ENCODE assay signal across 8 cellular contexts in the genomic region with DNA sequence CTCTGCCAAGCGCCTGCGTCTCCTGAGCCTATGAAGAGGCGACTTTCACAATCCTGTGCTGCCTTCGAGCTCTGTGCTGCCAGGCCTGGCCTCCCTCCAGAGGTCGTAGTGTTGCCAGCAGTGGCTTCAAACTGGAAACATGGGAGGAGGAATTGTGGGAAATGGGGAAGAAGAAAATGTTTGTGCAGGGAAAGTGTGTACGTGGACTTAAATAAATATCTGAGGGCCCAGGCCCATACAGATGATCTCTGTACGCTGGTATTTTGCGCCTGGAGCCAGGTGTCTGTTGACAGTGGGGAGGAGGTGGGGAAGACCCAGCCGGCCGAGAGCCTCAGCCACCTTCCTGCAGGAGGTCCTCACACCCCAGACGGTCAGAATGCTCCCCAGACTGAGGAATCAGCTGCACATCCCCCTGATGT. TPM values are rescaled to one million over a fixed set of nuclear protein-coding genes. Genes with fewer than 3 reads are reported as not detected.
A peak's percentile ranks its signal among the peaks of the same experiment; 100 is the strongest.
DNase-seq lines count a peak whose midpoint lies in the region; ATAC-seq, FAIRE-seq and TF ChIP-seq lines count a peak whose summit lies in the region.

No MANE protein-coding gene starts in this region.

- no peak for FAIRE-seq in frontal cortex (lab: Jason Lieb, UNC)

- CTCF ChIA-PET in WTC11 (lab: Charles Lee) = interaction anchor here (1.0 to 3.6 kb wide), 8 partner anchors 10 to 105 kb away, joined by 3 to 14 read pairs (median 4); no protein-coding TSS in a partner anchor

- H3K4me1 Mint-ChIP-seq in WTC11 = peaks cover 29% of the 10 kb centered on the region
- H3K4me1 Mint-ChIP-seq in osteocyte (ENCODE audit: unreplicated experiment) = peaks cover 74% of the 10 kb centered on the region

- no peak for TF ChIP-seq CTCF in WTC11 (IDR thresholded peaks at IDR 0.05)
- peak; percentile 14 for TF ChIP-seq CTCF in fibroblast of villous mesenchyme (IDR thresholded peaks at IDR 0.05; ENCODE audit: insufficient read depth, low read depth, low read length)
- TF ChIP-seq CTCF in osteocyte (IDR thresholded peaks at IDR 0.05) = no peak

- no peaks in the 10 kb centered on the region for H3K9me3 Mint-ChIP-seq in WTC11
- H3K9me3 Mint-ChIP-seq in osteocyte (ENCODE audit: unreplicated experiment) = no peaks in the 10 kb centered on the region

- H3K4me3 ChIP-seq in fibroblast of villous mesenchyme (ENCODE audit: low read depth, low read length) = no peak overlapping the region

- DNase-seq in GM03348 (ENCODE audit: low spot score) (peak; percentile 74), WTC11 (ENCODE audit: low spot score) (no peak), fibroblast of villous mesenchyme (ENCODE audit: low read depth) (peak; percentile 91), osteocyte (ENCODE audit: extremely low spot score, unreplicated experiment) (no peak), frontal cortex (ENCODE audit: low spot score in 2 of 2) (no peak)
- no peak for DNase-seq in effector CD4-positive, alpha-beta T cell

- ATAC-seq in WTC11 (peak; percentile 62), HG03196 (IDR thresholded peaks at IDR 0.05; ENCODE audit: unreplicated experiment) (no peak), GM18511 (IDR thresholded peaks at IDR 0.05; ENCODE audit: unreplicated experiment) (no peak)

- POLR2A ChIA-PET in WTC11 (lab: Charles Lee) = interaction anchor here (0.6 to 0.8 kb wide), 2 partner anchors 12 to 64 kb away, joined by 3 to 6 read pairs; no protein-coding TSS in a partner anchor

- H3K4me3 Mint-ChIP-seq in WTC11 = no peak overlapping the region
- no peak overlapping the region for H3K4me3 Mint-ChIP-seq in osteocyte (ENCODE audit: unreplicated experiment)

- no peaks in the 10 kb centered on the region for H3K36me3 Mint-ChIP-seq in WTC11
- peaks cover 35% of the 10 kb centered on the region for H3K36me3 Mint-ChIP-seq in osteocyte (ENCODE audit: unreplicated experiment)

- peaks cover 26% of the 10 kb centered on the region for H3K27me3 Mint-ChIP-seq in WTC11 (ENCODE audit: low read depth)
- no peaks in the 10 kb centered on the region for H3K27me3 Mint-ChIP-seq in osteocyte (ENCODE audit: unreplicated experiment)

- H3K27ac Mint-ChIP-seq in WTC11 (no peak overlapping the region), osteocyte (ENCODE audit: unreplicated experiment) (peak overlapping the region; percentile 98)

TF ChIP-seq in WTC11, 78 proteins besides CTCF, POLR2A, EP300 and RAD21:
- TF ChIP-seq IRF1 (CRISPR knock-in tag; IDR thresholded peaks at IDR 0.05) = no peak
- TF ChIP-seq GABPB1 (CRISPR knock-in tag; IDR thresholded peaks at IDR 0.05) = peak; percentile 75

RNA-seq across cellular contexts. Expression of gene ZBTB38, which starts 44.6 kb away (rescaled TPM):
- total RNA-seq in WTC11 (2021) = 10.5 to 12.3 TPM (median 11.6 TPM) in 3 replicates
- total RNA-seq in fibroblast of villous mesenchyme = 210 and 326 TPM in 2 replicates
- total RNA-seq in osteocyte = 41.8 and 43.9 TPM in 2 replicates
- 149 TPM for total RNA-seq in frontal cortex

Comparison
In these comparisons a context has a peak if more than half of its experiments do, and no peak if none do; other contexts are left out.
1. DNase-seq: peak in GM03348 (single experiment) and fibroblast of villous mesenchyme (single experiment); none in WTC11 (single experiment), osteocyte (single experiment), effector CD4-positive, alpha-beta T cell (single experiment) and frontal cortex (0 of 2).